20 cellular contexts compared by ENCODE assay signal in the genomic region with DNA sequence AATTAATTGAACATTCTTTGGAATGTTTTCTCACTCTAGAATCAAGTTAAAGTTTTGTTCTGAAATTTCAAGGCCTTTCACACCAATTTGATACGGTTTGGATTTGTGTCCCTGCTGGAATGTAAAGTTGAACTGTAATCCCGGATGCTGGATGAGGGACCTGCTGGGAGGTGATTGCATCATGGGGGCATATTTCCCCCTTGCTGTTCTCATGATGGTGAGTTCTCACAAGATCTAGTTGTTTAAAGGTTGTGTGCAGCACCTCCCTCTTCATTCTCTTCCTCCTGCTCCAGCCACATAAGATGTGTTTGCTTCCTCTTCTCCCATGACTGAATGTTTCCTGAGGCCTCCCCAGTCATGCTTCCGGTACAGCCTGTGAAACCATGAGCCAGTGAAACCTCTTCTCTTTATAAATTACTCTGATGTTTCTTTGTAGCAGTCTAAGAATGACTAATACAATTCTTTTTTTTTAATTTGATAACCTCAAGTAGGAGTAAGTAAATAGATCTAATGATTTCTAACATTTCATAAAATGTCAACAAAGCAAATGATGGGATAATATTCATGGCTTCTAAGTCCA.
"Had no signal": no experiment of that assay in that cellular context is flagged by ENCODE, and none has a peak within 500 bp of the region (broad histone marks: within the 10 kb centered on the region; RNA-seq: fewer than 3 reads in every experiment).

No MANE protein-coding gene starts in this region.

- H3K4me1 ChIP-seq: foreskin keratinocyte, right lobe of liver, stomach, suprapubic skin, transverse colon had no signal

- DNase-seq: activated CD4-positive, alpha-beta T cell treated with anti-CD3 and anti-CD28 coated beads for 1 hour; activated CD4-positive, alpha-beta T cell treated with anti-CD3 and anti-CD28 coated beads, Interleukin-2, amount 50 U/mL, for 1 hour; activated CD8-positive, alpha-beta T cell treated with anti-CD3 and anti-CD28 coated beads, Interleukin-2, amount 10 ng/mL, durations not matched to agents 7 days and 5 days; activated naive CD8-positive, alpha-beta T cell treated with anti-CD3 and anti-CD28 coated beads for 36 hours; activated T-cell treated with anti-CD3 and anti-CD28 coated beads, Interleukin-2, amount 50 U/mL, for 1 hour; foreskin keratinocyte; hypothalamus; left ventricle myocardium superior; mucosa of descending colon; right lobe of liver; stimulated activated CD4-positive, alpha-beta T cell treated with anti-CD3 and anti-CD28 coated beads, Interleukin-2, amount 100 ng/mL, for 24 hours; stomach; transverse colon had no signal

- H3K4me3 ChIP-seq: coronary artery, mucosa of descending colon, right lobe of liver, skin epidermis, stomach, suprapubic skin, transverse colon had no signal

- H3K27ac ChIP-seq: coronary artery, foreskin keratinocyte, right lobe of liver, skin epidermis, stomach, suprapubic skin, transverse colon had no signal

- FAIRE-seq: astrocyte, islet of Langerhans, TTC549, urothelium cell line had no signal

- H3K36me3 ChIP-seq: right lobe of liver, stomach, suprapubic skin, transverse colon had no signal

- H3K9me3 ChIP-seq: mucosa of descending colon, right lobe of liver, suprapubic skin, transverse colon had no signal

- H3K27me3 ChIP-seq: foreskin keratinocyte, right lobe of liver, stomach, suprapubic skin, transverse colon had no signal
